Comparison of ENCODE assay signal across 1 cellular context in the genomic region with DNA sequence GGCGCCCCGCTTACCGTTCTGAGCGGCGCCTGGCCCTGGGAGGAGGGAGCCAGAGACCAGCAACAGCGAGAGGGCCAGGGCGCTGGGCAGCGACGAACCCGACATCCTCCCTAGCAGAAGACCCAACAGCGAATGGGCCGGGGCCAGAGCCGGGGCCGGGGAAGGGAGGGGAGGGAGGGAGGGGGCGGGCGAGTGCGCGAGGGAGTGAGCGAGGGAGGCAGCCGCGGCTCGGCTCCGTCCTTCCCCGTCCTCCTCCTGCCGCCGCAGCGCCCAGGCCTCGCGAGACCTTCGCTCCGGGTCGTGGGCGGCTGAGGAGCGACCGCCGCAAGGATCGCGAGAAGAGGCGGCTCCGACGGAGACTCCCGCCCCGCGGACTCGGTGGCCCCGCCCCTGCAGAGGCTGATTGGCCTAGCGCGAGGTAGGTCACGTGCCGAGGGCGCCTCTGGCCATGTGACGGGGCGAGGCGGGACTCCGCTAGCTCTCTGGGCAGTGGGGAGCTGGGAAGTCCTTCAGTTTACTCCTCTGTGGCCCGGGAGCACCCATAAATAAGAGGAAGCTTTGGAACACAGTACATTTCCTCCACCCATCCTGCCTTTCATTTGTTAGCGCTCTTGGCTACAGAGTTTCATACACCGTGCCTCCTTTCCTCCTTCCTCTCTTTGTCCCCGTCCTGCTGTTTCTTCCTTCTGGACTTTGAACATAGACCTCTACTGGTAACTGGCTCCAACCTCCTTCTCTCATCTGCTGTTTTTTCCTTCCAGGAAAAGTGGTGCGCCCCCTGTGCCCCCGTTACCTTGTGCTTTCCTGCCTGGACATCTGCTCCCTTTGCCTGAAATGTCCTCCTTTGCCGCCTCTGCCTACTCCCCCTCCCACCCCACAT.
TF ChIP-seq lines count a peak whose summit lies in the region.

A gene (minus strand): TSS at position 279 of the 880 bp plus-strand sequence. CDS start 174 bp downstream, at position 105.

TF ChIP-seq in HepG2, 621 proteins besides CTCF, POLR2A, EP300 and RAD21 (continued from another document and continues in another):
- TF ChIP-seq ZKSCAN1 (IDR thresholded peaks at IDR 0.05; ENCODE audit: low read length) = no peak
- TF ChIP-seq, protein P1, sequence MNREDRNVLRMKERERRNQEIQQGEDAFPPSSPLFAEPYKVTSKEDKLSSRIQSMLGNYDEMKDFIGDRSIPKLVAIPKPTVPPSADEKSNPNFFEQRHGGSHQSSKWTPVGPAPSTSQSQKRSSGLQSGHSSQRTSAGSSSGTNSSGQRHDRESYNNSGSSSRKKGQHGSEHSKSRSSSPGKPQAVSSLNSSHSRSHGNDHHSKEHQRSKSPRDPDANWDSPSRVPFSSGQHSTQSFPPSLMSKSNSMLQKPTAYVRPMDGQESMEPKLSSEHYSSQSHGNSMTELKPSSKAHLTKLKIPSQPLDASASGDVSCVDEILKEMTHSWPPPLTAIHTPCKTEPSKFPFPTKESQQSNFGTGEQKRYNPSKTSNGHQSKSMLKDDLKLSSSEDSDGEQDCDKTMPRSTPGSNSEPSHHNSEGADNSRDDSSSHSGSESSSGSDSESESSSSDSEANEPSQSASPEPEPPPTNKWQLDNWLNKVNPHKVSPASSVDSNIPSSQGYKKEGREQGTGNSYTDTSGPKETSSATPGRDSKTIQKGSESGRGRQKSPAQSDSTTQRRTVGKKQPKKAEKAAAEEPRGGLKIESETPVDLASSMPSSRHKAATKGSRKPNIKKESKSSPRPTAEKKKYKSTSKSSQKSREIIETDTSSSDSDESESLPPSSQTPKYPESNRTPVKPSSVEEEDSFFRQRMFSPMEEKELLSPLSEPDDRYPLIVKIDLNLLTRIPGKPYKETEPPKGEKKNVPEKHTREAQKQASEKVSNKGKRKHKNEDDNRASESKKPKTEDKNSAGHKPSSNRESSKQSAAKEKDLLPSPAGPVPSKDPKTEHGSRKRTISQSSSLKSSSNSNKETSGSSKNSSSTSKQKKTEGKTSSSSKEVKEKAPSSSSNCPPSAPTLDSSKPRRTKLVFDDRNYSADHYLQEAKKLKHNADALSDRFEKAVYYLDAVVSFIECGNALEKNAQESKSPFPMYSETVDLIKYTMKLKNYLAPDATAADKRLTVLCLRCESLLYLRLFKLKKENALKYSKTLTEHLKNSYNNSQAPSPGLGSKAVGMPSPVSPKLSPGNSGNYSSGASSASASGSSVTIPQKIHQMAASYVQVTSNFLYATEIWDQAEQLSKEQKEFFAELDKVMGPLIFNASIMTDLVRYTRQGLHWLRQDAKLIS (CRISPR knock-in tag; IDR thresholded peaks at IDR 0.05) = no peak
- TF ChIP-seq MTA3 (CRISPR knock-in tag; IDR thresholded peaks at IDR 0.05) = no peak
- TF ChIP-seq BCL6 (CRISPR knock-in tag; IDR thresholded peaks at IDR 0.05) = no peak
- TF ChIP-seq POLR2AphosphoS2 (IDR thresholded peaks at IDR 0.05; ENCODE audit: low read depth, low read length) = no peak
- no peak for TF ChIP-seq ZNF670 (CRISPR knock-in tag; IDR thresholded peaks at IDR 0.05; ENCODE audit: borderline replicate concordance)
- TF ChIP-seq, protein P2, sequence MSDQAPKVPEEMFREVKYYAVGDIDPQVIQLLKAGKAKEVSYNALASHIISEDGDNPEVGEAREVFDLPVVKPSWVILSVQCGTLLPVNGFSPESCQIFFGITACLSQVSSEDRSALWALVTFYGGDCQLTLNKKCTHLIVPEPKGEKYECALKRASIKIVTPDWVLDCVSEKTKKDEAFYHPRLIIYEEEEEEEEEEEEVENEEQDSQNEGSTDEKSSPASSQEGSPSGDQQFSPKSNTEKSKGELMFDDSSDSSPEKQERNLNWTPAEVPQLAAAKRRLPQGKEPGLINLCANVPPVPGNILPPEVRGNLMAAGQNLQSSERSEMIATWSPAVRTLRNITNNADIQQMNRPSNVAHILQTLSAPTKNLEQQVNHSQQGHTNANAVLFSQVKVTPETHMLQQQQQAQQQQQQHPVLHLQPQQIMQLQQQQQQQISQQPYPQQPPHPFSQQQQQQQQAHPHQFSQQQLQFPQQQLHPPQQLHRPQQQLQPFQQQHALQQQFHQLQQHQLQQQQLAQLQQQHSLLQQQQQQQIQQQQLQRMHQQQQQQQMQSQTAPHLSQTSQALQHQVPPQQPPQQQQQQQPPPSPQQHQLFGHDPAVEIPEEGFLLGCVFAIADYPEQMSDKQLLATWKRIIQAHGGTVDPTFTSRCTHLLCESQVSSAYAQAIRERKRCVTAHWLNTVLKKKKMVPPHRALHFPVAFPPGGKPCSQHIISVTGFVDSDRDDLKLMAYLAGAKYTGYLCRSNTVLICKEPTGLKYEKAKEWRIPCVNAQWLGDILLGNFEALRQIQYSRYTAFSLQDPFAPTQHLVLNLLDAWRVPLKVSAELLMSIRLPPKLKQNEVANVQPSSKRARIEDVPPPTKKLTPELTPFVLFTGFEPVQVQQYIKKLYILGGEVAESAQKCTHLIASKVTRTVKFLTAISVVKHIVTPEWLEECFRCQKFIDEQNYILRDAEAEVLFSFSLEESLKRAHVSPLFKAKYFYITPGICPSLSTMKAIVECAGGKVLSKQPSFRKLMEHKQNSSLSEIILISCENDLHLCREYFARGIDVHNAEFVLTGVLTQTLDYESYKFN (CRISPR knock-in tag; conservative IDR thresholded peaks at IDR 0.05) = peak; percentile 54; the same call in 1 of the 2 replicates
- TF ChIP-seq SNRNP70 (IDR thresholded peaks at IDR 0.05; ENCODE audit: low read depth, low read length) = no peak
- no peak for TF ChIP-seq TP53 (CRISPR knock-in tag; conservative IDR thresholded peaks at IDR 0.05)
- TF ChIP-seq, protein P3, sequence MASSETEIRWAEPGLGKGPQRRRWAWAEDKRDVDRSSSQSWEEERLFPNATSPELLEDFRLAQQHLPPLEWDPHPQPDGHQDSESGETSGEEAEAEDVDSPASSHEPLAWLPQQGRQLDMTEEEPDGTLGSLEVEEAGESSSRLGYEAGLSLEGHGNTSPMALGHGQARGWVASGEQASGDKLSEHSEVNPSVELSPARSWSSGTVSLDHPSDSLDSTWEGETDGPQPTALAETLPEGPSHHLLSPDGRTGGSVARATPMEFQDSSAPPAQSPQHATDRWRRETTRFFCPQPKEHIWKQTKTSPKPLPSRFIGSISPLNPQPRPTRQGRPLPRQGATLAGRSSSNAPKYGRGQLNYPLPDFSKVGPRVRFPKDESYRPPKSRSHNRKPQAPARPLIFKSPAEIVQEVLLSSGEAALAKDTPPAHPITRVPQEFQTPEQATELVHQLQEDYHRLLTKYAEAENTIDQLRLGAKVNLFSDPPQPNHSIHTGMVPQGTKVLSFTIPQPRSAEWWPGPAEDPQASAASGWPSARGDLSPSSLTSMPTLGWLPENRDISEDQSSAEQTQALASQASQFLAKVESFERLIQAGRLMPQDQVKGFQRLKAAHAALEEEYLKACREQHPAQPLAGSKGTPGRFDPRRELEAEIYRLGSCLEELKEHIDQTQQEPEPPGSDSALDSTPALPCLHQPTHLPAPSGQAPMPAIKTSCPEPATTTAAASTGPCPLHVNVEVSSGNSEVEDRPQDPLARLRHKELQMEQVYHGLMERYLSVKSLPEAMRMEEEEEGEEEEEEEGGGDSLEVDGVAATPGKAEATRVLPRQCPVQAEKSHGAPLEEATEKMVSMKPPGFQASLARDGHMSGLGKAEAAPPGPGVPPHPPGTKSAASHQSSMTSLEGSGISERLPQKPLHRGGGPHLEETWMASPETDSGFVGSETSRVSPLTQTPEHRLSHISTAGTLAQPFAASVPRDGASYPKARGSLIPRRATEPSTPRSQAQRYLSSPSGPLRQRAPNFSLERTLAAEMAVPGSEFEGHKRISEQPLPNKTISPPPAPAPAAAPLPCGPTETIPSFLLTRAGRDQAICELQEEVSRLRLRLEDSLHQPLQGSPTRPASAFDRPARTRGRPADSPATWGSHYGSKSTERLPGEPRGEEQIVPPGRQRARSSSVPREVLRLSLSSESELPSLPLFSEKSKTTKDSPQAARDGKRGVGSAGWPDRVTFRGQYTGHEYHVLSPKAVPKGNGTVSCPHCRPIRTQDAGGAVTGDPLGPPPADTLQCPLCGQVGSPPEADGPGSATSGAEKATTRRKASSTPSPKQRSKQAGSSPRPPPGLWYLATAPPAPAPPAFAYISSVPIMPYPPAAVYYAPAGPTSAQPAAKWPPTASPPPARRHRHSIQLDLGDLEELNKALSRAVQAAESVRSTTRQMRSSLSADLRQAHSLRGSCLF (CRISPR knock-in tag; IDR thresholded peaks at IDR 0.05; ENCODE audit: borderline replicate concordance) = no peak
- TF ChIP-seq, protein P4, sequence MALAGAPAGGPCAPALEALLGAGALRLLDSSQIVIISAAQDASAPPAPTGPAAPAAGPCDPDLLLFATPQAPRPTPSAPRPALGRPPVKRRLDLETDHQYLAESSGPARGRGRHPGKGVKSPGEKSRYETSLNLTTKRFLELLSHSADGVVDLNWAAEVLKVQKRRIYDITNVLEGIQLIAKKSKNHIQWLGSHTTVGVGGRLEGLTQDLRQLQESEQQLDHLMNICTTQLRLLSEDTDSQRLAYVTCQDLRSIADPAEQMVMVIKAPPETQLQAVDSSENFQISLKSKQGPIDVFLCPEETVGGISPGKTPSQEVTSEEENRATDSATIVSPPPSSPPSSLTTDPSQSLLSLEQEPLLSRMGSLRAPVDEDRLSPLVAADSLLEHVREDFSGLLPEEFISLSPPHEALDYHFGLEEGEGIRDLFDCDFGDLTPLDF (CRISPR knock-in tag; IDR thresholded peaks at IDR 0.05) = peak; percentile 70
- TF ChIP-seq, protein P5, sequence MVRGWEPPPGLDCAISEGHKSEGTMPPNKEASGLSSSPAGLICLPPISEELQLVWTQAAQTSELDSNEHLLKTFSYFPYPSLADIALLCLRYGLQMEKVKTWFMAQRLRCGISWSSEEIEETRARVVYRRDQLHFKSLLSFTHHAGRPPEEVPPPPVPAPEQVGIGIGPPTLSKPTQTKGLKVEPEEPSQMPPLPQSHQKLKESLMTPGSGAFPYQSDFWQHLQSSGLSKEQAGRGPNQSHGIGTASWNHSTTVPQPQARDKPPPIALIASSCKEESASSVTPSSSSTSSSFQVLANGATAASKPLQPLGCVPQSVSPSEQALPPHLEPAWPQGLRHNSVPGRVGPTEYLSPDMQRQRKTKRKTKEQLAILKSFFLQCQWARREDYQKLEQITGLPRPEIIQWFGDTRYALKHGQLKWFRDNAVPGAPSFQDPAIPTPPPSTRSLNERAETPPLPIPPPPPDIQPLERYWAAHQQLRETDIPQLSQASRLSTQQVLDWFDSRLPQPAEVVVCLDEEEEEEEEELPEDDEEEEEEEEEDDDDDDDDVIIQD (CRISPR knock-in tag; IDR thresholded peaks at IDR 0.05; ENCODE audit: low read depth) = peak; percentile 78; the same call in 1 of the 2 replicates
- TF ChIP-seq, protein P6, sequence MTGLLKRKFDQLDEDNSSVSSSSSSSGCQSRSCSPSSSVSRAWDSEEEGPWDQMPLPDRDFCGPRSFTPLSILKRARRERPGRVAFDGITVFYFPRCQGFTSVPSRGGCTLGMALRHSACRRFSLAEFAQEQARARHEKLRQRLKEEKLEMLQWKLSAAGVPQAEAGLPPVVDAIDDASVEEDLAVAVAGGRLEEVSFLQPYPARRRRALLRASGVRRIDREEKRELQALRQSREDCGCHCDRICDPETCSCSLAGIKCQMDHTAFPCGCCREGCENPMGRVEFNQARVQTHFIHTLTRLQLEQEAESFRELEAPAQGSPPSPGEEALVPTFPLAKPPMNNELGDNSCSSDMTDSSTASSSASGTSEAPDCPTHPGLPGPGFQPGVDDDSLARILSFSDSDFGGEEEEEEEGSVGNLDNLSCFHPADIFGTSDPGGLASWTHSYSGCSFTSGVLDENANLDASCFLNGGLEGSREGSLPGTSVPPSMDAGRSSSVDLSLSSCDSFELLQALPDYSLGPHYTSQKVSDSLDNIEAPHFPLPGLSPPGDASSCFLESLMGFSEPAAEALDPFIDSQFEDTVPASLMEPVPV (CRISPR knock-in tag; IDR thresholded peaks at IDR 0.05) = 0 out of 2 replicates have a peak, but pooled peaks have one; percentile 47
- TF ChIP-seq ETV6 (CRISPR knock-in tag; conservative IDR thresholded peaks at IDR 0.05) = no peak
- TF ChIP-seq, protein P7, sequence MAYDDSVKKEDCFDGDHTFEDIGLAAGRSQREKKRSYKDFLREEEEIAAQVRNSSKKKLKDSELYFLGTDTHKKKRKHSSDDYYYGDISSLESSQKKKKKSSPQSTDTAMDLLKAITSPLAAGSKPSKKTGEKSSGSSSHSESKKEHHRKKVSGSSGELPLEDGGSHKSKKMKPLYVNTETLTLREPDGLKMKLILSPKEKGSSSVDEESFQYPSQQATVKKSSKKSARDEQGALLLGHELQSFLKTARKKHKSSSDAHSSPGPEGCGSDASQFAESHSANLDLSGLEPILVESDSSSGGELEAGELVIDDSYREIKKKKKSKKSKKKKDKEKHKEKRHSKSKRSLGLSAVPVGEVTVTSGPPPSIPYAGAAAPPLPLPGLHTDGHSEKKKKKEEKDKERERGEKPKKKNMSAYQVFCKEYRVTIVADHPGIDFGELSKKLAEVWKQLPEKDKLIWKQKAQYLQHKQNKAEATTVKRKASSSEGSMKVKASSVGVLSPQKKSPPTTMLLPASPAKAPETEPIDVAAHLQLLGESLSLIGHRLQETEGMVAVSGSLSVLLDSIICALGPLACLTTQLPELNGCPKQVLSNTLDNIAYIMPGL (CRISPR knock-in tag; IDR thresholded peaks at IDR 0.05; ENCODE audit: borderline replicate concordance in 1 of 2, low read depth in 1 of 2) = peak; percentile 80 to 82
- no peak for TF ChIP-seq ZNF260 (CRISPR knock-in tag; IDR thresholded peaks at IDR 0.05; ENCODE audit: borderline replicate concordance, low read depth)
- TF ChIP-seq EHMT2 (IDR thresholded peaks at IDR 0.05; ENCODE audit: borderline replicate concordance, low read depth, low read length) = 0 out of 2 replicates have a peak, but pooled peaks have one; percentile 25
- TF ChIP-seq, protein P8, sequence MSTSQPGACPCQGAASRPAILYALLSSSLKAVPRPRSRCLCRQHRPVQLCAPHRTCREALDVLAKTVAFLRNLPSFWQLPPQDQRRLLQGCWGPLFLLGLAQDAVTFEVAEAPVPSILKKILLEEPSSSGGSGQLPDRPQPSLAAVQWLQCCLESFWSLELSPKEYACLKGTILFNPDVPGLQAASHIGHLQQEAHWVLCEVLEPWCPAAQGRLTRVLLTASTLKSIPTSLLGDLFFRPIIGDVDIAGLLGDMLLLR (CRISPR knock-in tag; IDR thresholded peaks at IDR 0.05) = 0 out of 2 replicates have a peak, but pooled peaks have one; percentile 43
- TF ChIP-seq, protein P9, sequence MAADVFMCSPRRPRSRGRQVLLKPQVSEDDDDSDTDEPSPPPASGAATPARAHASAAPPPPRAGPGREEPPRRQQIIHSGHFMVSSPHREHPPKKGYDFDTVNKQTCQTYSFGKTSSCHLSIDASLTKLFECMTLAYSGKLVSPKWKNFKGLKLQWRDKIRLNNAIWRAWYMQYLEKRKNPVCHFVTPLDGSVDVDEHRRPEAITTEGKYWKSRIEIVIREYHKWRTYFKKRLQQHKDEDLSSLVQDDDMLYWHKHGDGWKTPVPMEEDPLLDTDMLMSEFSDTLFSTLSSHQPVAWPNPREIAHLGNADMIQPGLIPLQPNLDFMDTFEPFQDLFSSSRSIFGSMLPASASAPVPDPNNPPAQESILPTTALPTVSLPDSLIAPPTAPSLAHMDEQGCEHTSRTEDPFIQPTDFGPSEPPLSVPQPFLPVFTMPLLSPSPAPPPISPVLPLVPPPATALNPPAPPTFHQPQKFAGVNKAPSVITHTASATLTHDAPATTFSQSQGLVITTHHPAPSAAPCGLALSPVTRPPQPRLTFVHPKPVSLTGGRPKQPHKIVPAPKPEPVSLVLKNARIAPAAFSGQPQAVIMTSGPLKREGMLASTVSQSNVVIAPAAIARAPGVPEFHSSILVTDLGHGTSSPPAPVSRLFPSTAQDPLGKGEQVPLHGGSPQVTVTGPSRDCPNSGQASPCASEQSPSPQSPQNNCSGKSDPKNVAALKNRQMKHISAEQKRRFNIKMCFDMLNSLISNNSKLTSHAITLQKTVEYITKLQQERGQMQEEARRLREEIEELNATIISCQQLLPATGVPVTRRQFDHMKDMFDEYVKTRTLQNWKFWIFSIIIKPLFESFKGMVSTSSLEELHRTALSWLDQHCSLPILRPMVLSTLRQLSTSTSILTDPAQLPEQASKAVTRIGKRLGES (CRISPR knock-in tag; IDR thresholded peaks at IDR 0.05; ENCODE audit: borderline replicate concordance) = no peak
- TF ChIP-seq SETDB1 (CRISPR knock-in tag; IDR thresholded peaks at IDR 0.05; ENCODE audit: borderline replicate concordance) = no peak
- peak; percentile 51 for TF ChIP-seq KMT2A (CRISPR knock-in tag; IDR thresholded peaks at IDR 0.05)
- TF ChIP-seq SMAD3 (CRISPR knock-in tag; IDR thresholded peaks at IDR 0.05) = 0 out of 2 replicates have a peak, but pooled peaks have one; percentile 41
- no peak for TF ChIP-seq KDM2A (CRISPR knock-in tag; IDR thresholded peaks at IDR 0.05; ENCODE audit: borderline replicate concordance, low read depth)
- 0 out of 2 replicates have a peak, but pooled peaks have one; percentile 16 for TF ChIP-seq HHEX (CRISPR knock-in tag; IDR thresholded peaks at IDR 0.05)
